ENCODE assay signal across 14 cellular contexts in the genomic region with DNA sequence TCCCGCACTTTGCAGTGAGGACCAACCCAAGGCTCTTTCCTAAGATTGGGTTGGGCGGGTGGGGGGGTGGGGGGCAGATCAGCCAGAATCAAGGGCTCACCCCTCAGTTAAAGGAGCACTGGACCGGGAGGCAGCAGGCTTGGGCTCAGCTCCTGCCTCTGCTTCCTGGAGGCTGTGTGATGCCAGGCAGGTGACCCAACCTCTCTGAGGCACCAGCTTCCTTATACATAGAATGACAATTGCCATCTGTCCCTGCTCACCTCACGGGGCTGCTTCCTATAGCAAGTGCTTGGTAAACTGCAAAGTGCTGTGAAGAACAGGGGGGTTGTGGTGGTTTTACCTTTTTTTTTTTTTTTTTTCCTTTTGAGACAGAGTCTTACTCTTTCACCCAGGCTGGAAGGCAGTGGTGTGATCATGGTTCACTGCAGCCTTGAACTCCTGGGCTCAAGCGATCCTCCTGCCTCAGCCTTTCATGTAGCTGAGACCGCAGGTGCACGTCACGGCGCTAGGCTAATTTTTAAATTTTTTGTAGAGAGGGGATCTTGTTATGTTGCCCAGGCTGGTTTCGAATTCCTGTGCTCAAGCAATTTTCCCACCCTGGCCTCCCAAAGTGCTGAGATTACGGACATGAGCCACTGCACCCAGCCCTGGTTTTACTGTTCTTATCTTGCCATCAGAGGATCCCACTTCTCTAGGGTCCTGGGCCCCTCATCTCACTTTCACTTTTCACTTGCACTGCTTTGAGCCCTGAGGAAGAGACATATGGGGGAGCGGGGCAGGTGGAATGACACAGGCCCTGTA. TPM values are rescaled to one million over a fixed set of nuclear protein-coding genes. Genes with fewer than 3 reads are reported as not detected.
DNase-seq lines count a peak whose midpoint lies in the region; ATAC-seq and TF ChIP-seq lines count a peak whose summit lies in the region.
"Had no signal": no experiment of that assay in that cellular context is flagged by ENCODE, and none has a peak within 500 bp of the region (broad histone marks: within the 10 kb centered on the region; RNA-seq: fewer than 3 reads in every experiment).

No MANE protein-coding gene starts in this region.

- H3K4me1 Mint-ChIP-seq in activated T-cell treated with anti-CD3 and anti-CD28 coated beads, Interleukin-2, amount 50 U/mL, for 4 hours (ENCODE audit: low read depth), result peaks cover 21% of the 10 kb centered on the region
- H3K4me1 Mint-ChIP-seq in chondrocyte (ENCODE audit: low read depth), result peaks cover 47% of the 10 kb centered on the region

- H3K36me3 ChIP-seq in Loucy (ENCODE audit: insufficient read depth, low read length), result no peaks in the 10 kb centered on the region
- H3K36me3 ChIP-seq: neutrophil had no signal

- H4K20me1 ChIP-seq in Loucy (ENCODE audit: insufficient read depth, low read length, poor library complexity, severe bottlenecking), result no peaks in the 10 kb centered on the region

- no peaks in the 10 kb centered on the region for H3K36me3 Mint-ChIP-seq in activated T-cell treated with anti-CD3 and anti-CD28 coated beads, Interleukin-2, amount 50 U/mL, for 4 hours (ENCODE audit: insufficient read depth)
- H3K36me3 Mint-ChIP-seq in chondrocyte (ENCODE audit: low read depth), result peaks cover 2% of the 10 kb centered on the region

- peak overlapping the region; percentile 46 for H3K27ac Mint-ChIP-seq in chondrocyte (ENCODE audit: unreplicated experiment)

- H3F3A ChIP-seq in Loucy (ENCODE audit: low read depth), result no peaks in the 10 kb centered on the region

- H3K9me3 Mint-ChIP-seq in activated T-cell treated with anti-CD3 and anti-CD28 coated beads, Interleukin-2, amount 50 U/mL, for 4 hours, result no peaks in the 10 kb centered on the region
- H3K9me3 Mint-ChIP-seq in chondrocyte (ENCODE audit: low read depth), result no peaks in the 10 kb centered on the region

- peak overlapping the region; percentile 26 for H3K4me3 Mint-ChIP-seq in activated T-cell treated with anti-CD3 and anti-CD28 coated beads, Interleukin-2, amount 50 U/mL, for 4 hours
- H3K4me3 Mint-ChIP-seq in chondrocyte (ENCODE audit: unreplicated experiment), result no peak overlapping the region

- H2AFZ ChIP-seq in Loucy (ENCODE audit: low read length), result no peak overlapping the region

- H3K9me3 ChIP-seq in Loucy (ENCODE audit: insufficient read depth, low read depth, low read length), result no peaks in the 10 kb centered on the region
- H3K9me3 ChIP-seq: neutrophil had no signal

- no peaks in the 10 kb centered on the region for H3K27me3 ChIP-seq in Loucy (ENCODE audit: insufficient read depth, low read length, poor library complexity, severe bottlenecking)
- peaks cover 30% of the 10 kb centered on the region for H3K27me3 ChIP-seq in foreskin keratinocyte
- H3K27me3 ChIP-seq: neutrophil had no signal

- H3K27me3 Mint-ChIP-seq in activated T-cell treated with anti-CD3 and anti-CD28 coated beads, Interleukin-2, amount 50 U/mL, for 4 hours (ENCODE audit: low read depth), result no peaks in the 10 kb centered on the region
- peaks cover 7% of the 10 kb centered on the region for H3K27me3 Mint-ChIP-seq in chondrocyte (ENCODE audit: low read depth)

- no peak for DNase-seq in activated T-cell treated with anti-CD3 and anti-CD28 coated beads, Interleukin-2, amount 50 U/mL, for 4 hours
- DNase-seq in activated T-cell treated with anti-CD3 and anti-CD28 coated beads for 4 hours (no peak), chondrocyte (ENCODE audit: low spot score) (no peak), foreskin keratinocyte (no peak), SW 1271 (lab: John Stamatoyannopoulos, UW) (no peak), kidney tubule cell (ENCODE audit: low spot score) (no peak)
- peak; percentile 6 for DNase-seq in stimulated activated naive CD4-positive, alpha-beta T cell treated with Interleukin-2 at 50 U/mL for 16 hours (lab: John Stamatoyannopoulos, UW)
- DNase-seq: HCEC 1CT; left ventricle myocardium superior; MV-4-11; PC-3; stimulated activated CD4-positive, alpha-beta T cell treated with anti-CD3 and anti-CD28 coated beads, Interleukin-12 subunit alpha, Interleukin-12 subunit beta, amount 100 ng/mL, for 4 hours had no signal

- no peak overlapping the region for H3K27ac ChIP-seq in foreskin keratinocyte
- H3K27ac ChIP-seq: neutrophil had no signal

- H3K9me2 ChIP-seq in Loucy (replicated peaks; ENCODE audit: low read depth, low read length), result no peaks in the 10 kb centered on the region

- H3K4me2 ChIP-seq in Loucy (ENCODE audit: low read depth, low read length, poor library complexity, severe bottlenecking), result peak overlapping the region; percentile 1

- no peak overlapping the region for H3K9ac ChIP-seq in Loucy (ENCODE audit: low read depth, low read length, poor library complexity, severe bottlenecking)

- H3K79me2 ChIP-seq in Loucy (ENCODE audit: insufficient read depth, low read length), result no peaks in the 10 kb centered on the region

- peaks cover 10% of the 10 kb centered on the region for H3K4me1 ChIP-seq in Loucy (ENCODE audit: insufficient read depth, low read length, poor library complexity, severe bottlenecking)
- H3K4me1 ChIP-seq in foreskin keratinocyte, result no peaks in the 10 kb centered on the region

- TF ChIP-seq CTCF in Loucy (conservative IDR thresholded peaks at IDR 0.05; ENCODE audit: low read length), result no peak
- no peak for TF ChIP-seq CTCF in chondrocyte (IDR thresholded peaks at IDR 0.05)
- TF ChIP-seq CTCF in foreskin keratinocyte (conservative IDR thresholded peaks at IDR 0.05), result no peak

- H3K4me3 ChIP-seq in Loucy (ENCODE audit: low read length, poor library complexity, severe bottlenecking), result no peak overlapping the region

- ATAC-seq in activated T-cell treated with anti-CD3 and anti-CD28 coated beads, Interleukin-2, amount 50 U/mL, for 4 hours, result peak; percentile 51 to 73
- no peak for ATAC-seq in foreskin keratinocyte
- ATAC-seq: left ventricle myocardium superior, PC-3 had no signal

RNA-seq across cellular contexts. Expression of a gene that starts 11.5 kb away (rescaled TPM):
- total RNA-seq in activated T-cell treated with anti-CD3 and anti-CD28 coated beads, Interleukin-2, amount 50 U/mL, for 4 hours, result under 1 TPM; 0.24 to 0.56 (median 0.24) TPM
- total RNA-seq in chondrocyte, result 0.60 to 3.4 TPM (median 3.0 TPM) in 3 replicates
- total RNA-seq in foreskin keratinocyte, result not detected in 2 replicates
- 0.03 TPM in 2 replicates for polyA plus RNA-seq in foreskin keratinocyte
